In genomic region chr19:42917634-42918033, GRCh38 we compare ENCODE assay signal across 18 cellular contexts. TPM values are rescaled to one million over a fixed set of nuclear protein-coding genes. Genes with fewer than 3 reads are reported as not detected.
"Had no signal": no experiment of that assay in that cellular context is flagged by ENCODE, and none has a peak within 500 bp of the region (broad histone marks: within the 10 kb centered on the region; RNA-seq: fewer than 3 reads in every experiment).

Gene PSG6, minus strand, starts transcription at chr19:42917894. Its CDS starts 102 bp downstream, at chr19:42917792.

RNA-seq across cellular contexts. Expression of gene PSG6, which starts in this region (rescaled TPM):
- total RNA-seq: naive thymus-derived CD4-positive, alpha-beta T cell; natural killer cell; occipital lobe; osteoblast; pancreas; posterior vena cava; prostate gland; pulmonary artery endothelial cell; right atrium auricular region; sciatic nerve; smooth muscle cell; spleen; suprapubic skin; testis; transverse colon; upper lobe of right lung; urinary bladder; uterus had no signal
